ENCODE assay signal across 32 cellular contexts in genomic region chr18:31170335-31170734, GRCh38. TPM values are rescaled to one million over a fixed set of nuclear protein-coding genes. Genes with fewer than 3 reads are reported as not detected.
"Had no signal": no experiment of that assay in that cellular context is flagged by ENCODE, and none has a peak within 500 bp of the region (broad histone marks: within the 10 kb centered on the region; RNA-seq: fewer than 3 reads in every experiment).

No MANE protein-coding gene starts in this region.

- H3K4me1 Mint-ChIP-seq: activated CD8-positive, alpha-beta memory T cell treated with anti-CD3 and anti-CD28 coated beads, Interleukin-2, amount 10 ng/mL, durations not matched to agents 7 days and 5 days; activated T-helper 17 cell treated with anti-CD3 and anti-CD28 coated beads, Interleukin-2, amount 50 U/mL, for 72 hours; central memory CD8-positive, alpha-beta T cell had no signal

- ATAC-seq: activated CD8-positive, alpha-beta memory T cell treated with anti-CD3 and anti-CD28 coated beads, Interleukin-2, amount 10 ng/mL, durations not matched to agents 7 days and 5 days; activated CD8-positive, alpha-beta T cell treated with anti-CD3 and anti-CD28 coated beads, Interleukin-2, amount 10 ng/mL, durations not matched to agents 7 days and 5 days; activated T-helper 17 cell treated with anti-CD3 and anti-CD28 coated beads, Interleukin-2, amount 50 U/mL, for 72 hours; foreskin keratinocyte; gastrocnemius medialis; heart left ventricle had no signal

- H3K4me3 Mint-ChIP-seq: activated CD4-positive, alpha-beta memory T cell treated with anti-CD3 and anti-CD28 coated beads for 36 hours; activated CD8-positive, alpha-beta memory T cell treated with anti-CD3 and anti-CD28 coated beads, Interleukin-2, amount 10 ng/mL, durations not matched to agents 7 days and 5 days; activated CD8-positive, alpha-beta T cell treated with anti-CD3 and anti-CD28 coated beads, Interleukin-2, amount 10 ng/mL, durations not matched to agents 7 days and 5 days; activated naive CD8-positive, alpha-beta T cell; activated T-helper 17 cell treated with anti-CD3 and anti-CD28 coated beads, Interleukin-2, amount 50 U/mL, for 72 hours; central memory CD8-positive, alpha-beta T cell; dendritic cell treated with granulocyte-macrophage colony-stimulating factor and Interleukin-4, amounts not matched to agents 40 ng/mL and 50 ng/mL, for 4 days had no signal

- H3K4me1 ChIP-seq: esophagus muscularis mucosa, foreskin keratinocyte, gastrocnemius medialis, heart left ventricle had no signal

- H3K9me3 ChIP-seq: esophagus muscularis mucosa, gastrocnemius medialis, heart left ventricle had no signal

- H3K27ac ChIP-seq: brain microvascular endothelial cell, coronary artery, dorsolateral prefrontal cortex, esophagus muscularis mucosa, foreskin keratinocyte, gastrocnemius medialis, heart left ventricle had no signal

- H3K36me3 Mint-ChIP-seq: activated CD4-positive, alpha-beta memory T cell treated with anti-CD3 and anti-CD28 coated beads for 36 hours; activated CD8-positive, alpha-beta memory T cell treated with anti-CD3 and anti-CD28 coated beads, Interleukin-2, amount 10 ng/mL, durations not matched to agents 7 days and 5 days; activated naive CD8-positive, alpha-beta T cell had no signal

- H3K27me3 Mint-ChIP-seq: activated CD4-positive, alpha-beta memory T cell treated with anti-CD3 and anti-CD28 coated beads for 36 hours; activated CD8-positive, alpha-beta memory T cell treated with anti-CD3 and anti-CD28 coated beads, Interleukin-2, amount 10 ng/mL, durations not matched to agents 7 days and 5 days; activated naive CD8-positive, alpha-beta T cell; activated T-helper 17 cell treated with anti-CD3 and anti-CD28 coated beads, Interleukin-2, amount 50 U/mL, for 72 hours; central memory CD8-positive, alpha-beta T cell had no signal

- H3K27me3 ChIP-seq: brain microvascular endothelial cell, dorsolateral prefrontal cortex, esophagus muscularis mucosa, foreskin keratinocyte, gastrocnemius medialis, heart left ventricle had no signal

- H3K4me3 ChIP-seq: coronary artery, dorsolateral prefrontal cortex, esophagus muscularis mucosa, gastrocnemius medialis, heart left ventricle had no signal

- H3K27ac Mint-ChIP-seq: activated CD4-positive, alpha-beta memory T cell treated with anti-CD3 and anti-CD28 coated beads for 36 hours; activated CD8-positive, alpha-beta memory T cell treated with anti-CD3 and anti-CD28 coated beads, Interleukin-2, amount 10 ng/mL, durations not matched to agents 7 days and 5 days; activated CD8-positive, alpha-beta T cell treated with anti-CD3 and anti-CD28 coated beads, Interleukin-2, amount 10 ng/mL, durations not matched to agents 7 days and 5 days; activated naive CD8-positive, alpha-beta T cell; activated T-helper 17 cell treated with anti-CD3 and anti-CD28 coated beads, Interleukin-2, amount 50 U/mL, for 72 hours; dendritic cell treated with granulocyte-macrophage colony-stimulating factor and Interleukin-4, amounts not matched to agents 40 ng/mL and 50 ng/mL, for 4 days had no signal

- H3K36me3 ChIP-seq: brain microvascular endothelial cell, esophagus muscularis mucosa, gastrocnemius medialis, heart left ventricle had no signal

- H3K9me3 Mint-ChIP-seq: dendritic cell treated with granulocyte-macrophage colony-stimulating factor and Interleukin-4, amounts not matched to agents 40 ng/mL and 50 ng/mL, for 4 days had no signal

- DNase-seq: activated CD4-positive, alpha-beta memory T cell treated with anti-CD3 and anti-CD28 coated beads for 36 hours; activated CD4-positive, alpha-beta T cell treated with anti-CD3 and anti-CD28 coated beads for 1 hour; activated CD4-positive, alpha-beta T cell treated with anti-CD3 and anti-CD28 coated beads for 4 hours; activated CD8-positive, alpha-beta memory T cell treated with anti-CD3 and anti-CD28 coated beads, Interleukin-2, amount 10 ng/mL, durations not matched to agents 7 days and 5 days; activated CD8-positive, alpha-beta memory T cell treated with anti-CD3 and anti-CD28 coated beads, Interleukin-2, amount 50 U/mL, for 4 hours; activated CD8-positive, alpha-beta T cell treated with anti-CD3 and anti-CD28 coated beads, Interleukin-2, amount 10 ng/mL, durations not matched to agents 7 days and 5 days; activated effector memory CD4-positive, alpha-beta T cell treated with Interleukin-2 at 50 U/mL for 16 hours; activated gamma-delta T cell treated with Interleukin-2 at 50 U/mL for 16 hours; activated naive CD4-positive, alpha-beta T cell treated with anti-CD3 and anti-CD28 coated beads, Interleukin-2, amount 50 U/mL, for 16 hours; activated naive CD4-positive, alpha-beta T cell treated with Interleukin-2 at 50 U/mL for 16 hours; activated T-cell treated with anti-CD3 and anti-CD28 coated beads, Interleukin-2, amount 50 U/mL, for 1 hour; amniotic stem cell; anterior cingulate cortex; brain microvascular endothelial cell; dorsolateral prefrontal cortex; effector memory CD4-positive, alpha-beta T cell; erythroblast; foreskin keratinocyte; gastrocnemius medialis; glutamatergic neuron; heart left ventricle; T-helper 2 cell had no signal

RNA-seq across cellular contexts. Expression of gene DSC1, which starts 7.7 kb away (rescaled TPM):
- total RNA-seq: activated CD8-positive, alpha-beta memory T cell treated with anti-CD3 and anti-CD28 coated beads, Interleukin-2, amount 10 ng/mL, durations not matched to agents 7 days and 5 days; activated T-helper 17 cell treated with anti-CD3 and anti-CD28 coated beads, Interleukin-2, amount 50 U/mL, for 72 hours; bronchial epithelial cell; cerebellum; esophagus muscularis mucosa; gastrocnemius medialis; T-helper 1 cell treated with Interleukin-12 subunit alpha and Interleukin-12 subunit beta and Interleukin-4 antibody, amounts not matched to agents 30 ng/mL and 1 ng/mL, for 36 hours had no signal
- polyA plus RNA-seq: adipose tissue had no signal
